ENCODE assay signal across 1 cellular context in the genomic region with DNA sequence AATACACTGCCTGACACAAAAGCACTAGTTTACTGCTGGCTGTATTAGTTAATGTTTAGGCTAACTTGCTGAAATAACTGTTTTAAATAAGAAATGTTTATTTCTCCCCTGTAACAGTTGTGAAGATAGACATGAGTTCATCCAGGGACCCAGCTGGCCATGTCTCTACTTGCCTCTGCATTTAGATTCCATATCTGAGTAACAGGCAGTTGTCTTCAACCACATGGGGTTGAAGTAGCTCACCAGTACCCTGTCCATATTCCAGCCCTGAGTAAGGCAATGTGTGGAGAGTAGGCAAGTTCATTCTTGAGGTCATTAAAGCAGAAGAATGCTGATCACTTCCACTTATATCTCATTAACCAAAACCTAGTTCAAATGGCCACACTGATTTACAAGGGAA.
TF ChIP-seq lines count a peak whose summit lies in the region.

No MANE protein-coding gene starts in this region.

TF ChIP-seq in WTC11, 78 proteins besides CTCF, POLR2A, EP300 and RAD21:
- TF ChIP-seq ETV6 (CRISPR knock-in tag; IDR thresholded peaks at IDR 0.05) (no peak), ATF1 (CRISPR knock-in tag; IDR thresholded peaks at IDR 0.05) (no peak), SP1 (CRISPR knock-in tag; conservative IDR thresholded peaks at IDR 0.05) (no peak)
- TF ChIP-seq, protein P1, sequence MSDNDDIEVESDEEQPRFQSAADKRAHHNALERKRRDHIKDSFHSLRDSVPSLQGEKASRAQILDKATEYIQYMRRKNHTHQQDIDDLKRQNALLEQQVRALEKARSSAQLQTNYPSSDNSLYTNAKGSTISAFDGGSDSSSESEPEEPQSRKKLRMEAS (CRISPR knock-in tag; IDR thresholded peaks at IDR 0.05), result no peak
